15 cellular contexts compared by ENCODE assay signal in the genomic region with DNA sequence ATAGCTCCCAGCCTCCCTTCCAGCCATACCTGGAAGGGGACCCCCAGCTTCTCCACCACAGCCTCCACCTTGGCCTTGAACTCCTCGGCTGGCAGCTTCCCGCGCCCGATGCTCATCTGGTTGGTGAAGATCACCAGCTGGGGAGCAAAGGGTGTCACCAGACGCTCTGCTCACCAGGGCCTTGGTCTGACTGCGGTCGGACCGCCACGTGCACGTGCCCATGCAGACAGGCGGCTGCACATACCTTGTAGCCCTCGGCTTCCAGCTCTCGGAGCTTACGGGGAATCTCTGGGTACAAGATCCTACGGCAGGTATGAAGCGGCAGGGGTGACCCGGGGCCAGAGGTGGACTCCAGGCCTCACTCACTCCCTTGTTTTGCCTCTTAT.
"Had no signal": no experiment of that assay in that cellular context is flagged by ENCODE, and none has a peak within 500 bp of the region (broad histone marks: within the 10 kb centered on the region; RNA-seq: fewer than 3 reads in every experiment).

No MANE protein-coding gene starts in this region.

- DNase-seq: activated CD4-positive, alpha-beta memory T cell treated with anti-CD3 and anti-CD28 coated beads for 36 hours; activated CD4-positive, alpha-beta T cell treated with anti-CD3 and anti-CD28 coated beads for 1 hour; activated naive CD4-positive, alpha-beta T cell treated with anti-CD3 and anti-CD28 coated beads for 36 hours; foreskin keratinocyte; immature natural killer cell; posterior cingulate gyrus; stimulated activated CD4-positive, alpha-beta T cell treated with anti-CD3 and anti-CD28 coated beads, Interleukin-2, amount 100 ng/mL, for 24 hours; stimulated activated naive CD4-positive, alpha-beta T cell treated with Interleukin-2 at 50 U/mL for 16 hours had no signal

- H3K4me3 ChIP-seq: adrenal gland, right atrium auricular region, suprapubic skin, upper lobe of left lung had no signal

- H3K9me3 ChIP-seq: adrenal gland, neutrophil, right atrium auricular region, suprapubic skin, upper lobe of left lung had no signal

- ATAC-seq: foreskin keratinocyte had no signal

- H3K4me1 ChIP-seq: foreskin keratinocyte had no signal

- H3K27me3 ChIP-seq: adrenal gland, foreskin keratinocyte, neutrophil, right atrium auricular region, suprapubic skin, upper lobe of left lung had no signal

- H3K4me3 Mint-ChIP-seq: activated CD4-positive, alpha-beta memory T cell treated with anti-CD3 and anti-CD28 coated beads for 36 hours; activated naive CD4-positive, alpha-beta T cell treated with anti-CD3 and anti-CD28 coated beads for 36 hours; mesothelial cell of epicardium; T-helper 2 cell treated with Interferon-gamma antibody and Interleukin-4, amounts not matched to agents 5 μg/mL and 100 μg/mL, for 36 hours had no signal

- H3K27ac ChIP-seq: foreskin keratinocyte, neutrophil, right atrium auricular region, suprapubic skin, upper lobe of left lung had no signal

- H3K9me3 Mint-ChIP-seq: activated CD4-positive, alpha-beta memory T cell treated with anti-CD3 and anti-CD28 coated beads for 36 hours; activated naive CD4-positive, alpha-beta T cell treated with anti-CD3 and anti-CD28 coated beads for 36 hours; immature natural killer cell; mesothelial cell of epicardium; T-helper 2 cell treated with Interferon-gamma antibody and Interleukin-4, amounts not matched to agents 5 μg/mL and 100 μg/mL, for 36 hours had no signal

- H3K27me3 Mint-ChIP-seq: activated CD4-positive, alpha-beta memory T cell treated with anti-CD3 and anti-CD28 coated beads for 36 hours had no signal

- H3K27ac Mint-ChIP-seq: activated CD4-positive, alpha-beta memory T cell treated with anti-CD3 and anti-CD28 coated beads for 36 hours; T-helper 2 cell treated with Interferon-gamma antibody and Interleukin-4, amounts not matched to agents 5 μg/mL and 100 μg/mL, for 36 hours had no signal
